In the genomic region with DNA sequence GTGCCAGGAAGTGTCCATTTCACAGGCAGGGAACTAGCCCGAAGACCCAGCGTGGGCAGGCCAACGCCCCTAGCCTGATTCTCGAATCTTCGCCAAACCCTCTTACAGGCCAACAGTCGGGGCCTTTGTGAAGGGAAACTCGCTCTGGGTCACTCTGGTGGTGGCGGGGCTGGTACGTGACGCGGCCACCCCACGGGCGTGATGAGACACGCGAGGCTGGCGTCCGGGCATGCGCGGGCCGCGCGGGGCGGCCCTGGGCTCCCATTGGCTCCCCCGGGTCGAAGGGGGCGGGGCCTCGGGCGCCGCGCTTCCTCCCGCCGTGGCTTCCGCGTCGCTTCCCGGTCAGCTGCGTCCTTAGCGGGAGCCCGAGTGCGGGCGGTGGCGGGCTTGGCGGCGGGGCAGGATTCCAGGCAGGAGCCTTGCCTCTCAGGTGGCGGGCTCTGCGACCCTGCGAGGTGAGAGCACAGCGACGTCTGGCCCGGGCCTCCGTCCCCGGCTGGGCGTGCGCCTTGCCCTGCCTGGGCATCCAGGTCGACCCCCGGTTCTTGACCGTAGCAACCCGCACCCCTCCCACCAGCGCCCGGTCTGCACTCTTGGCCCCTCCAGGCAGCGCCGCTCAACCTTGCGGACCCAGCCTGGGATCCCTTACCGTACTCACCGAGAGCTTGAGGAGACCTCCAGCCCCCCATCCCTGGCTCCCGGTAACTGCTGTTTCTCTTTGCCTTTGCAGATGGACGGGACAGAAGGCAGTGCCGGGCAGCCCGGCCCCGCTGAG, we compare ENCODE assay signal across 8 cellular contexts. TPM values are rescaled to one million over a fixed set of nuclear protein-coding genes. Genes with fewer than 3 reads are reported as not detected.
DNase-seq lines count a peak whose midpoint lies in the region; ATAC-seq and TF ChIP-seq lines count a peak whose summit lies in the region.

Gene FRMD8 (plus strand): TSS at position 331 of the 775 bp plus-strand sequence. CDS start 400 bp downstream, at position 731.

- H3K4me1 Mint-ChIP-seq in CD14-positive monocyte, result peaks cover 69% of the 10 kb centered on the region
- H3K4me1 Mint-ChIP-seq in T-helper 17 cell, result peaks cover 57% of the 10 kb centered on the region

- H3K27ac ChIP-seq in heart right ventricle, result peak within 1 kb of the TSS; percentile 64 to 99 (median 98)
- H3K27ac ChIP-seq in transverse colon, result peak within 1 kb of the TSS; percentile 88 to 98 (median 98)

- ATAC-seq in GM21737 (IDR thresholded peaks at IDR 0.05; ENCODE audit: unreplicated experiment), result peak; percentile 37
- ATAC-seq in T-helper 17 cell, result peak; percentile 68
- ATAC-seq in heart right ventricle, result peak; percentile 58 to 79 (median 71)

- no peaks in the 10 kb centered on the region for H3K27me3 Mint-ChIP-seq in CD14-positive monocyte (ENCODE audit: low read depth in 3 of 3)
- no peaks in the 10 kb centered on the region for H3K27me3 Mint-ChIP-seq in T-helper 17 cell

- H3K9me3 ChIP-seq in T-helper 17 cell (ENCODE audit: control insufficient read depth, low read length, poor library complexity, severe bottlenecking), result no peaks in the 10 kb centered on the region
- H3K9me3 ChIP-seq in heart right ventricle, result no peaks in the 10 kb centered on the region
- H3K9me3 ChIP-seq in transverse colon, result no peaks in the 10 kb centered on the region

- H3K9me3 Mint-ChIP-seq in CD14-positive monocyte, result peaks cover 0 to 2% (median 0%) of the 10 kb centered on the region in 7 donors

- DNase-seq in CD14-positive monocyte (ENCODE audit: low spot score) (peak; percentile 94), NCI-H1417 treated with DMSO at 0.1 percent for 48 hours (lab: John Stamatoyannopoulos, UW) (peak; percentile 43), T-helper 17 cell (peak; percentile 85 to 94 (median 89)), amniotic epithelial cell (ENCODE audit: low read depth) (peak; percentile 65), heart right ventricle (peak; percentile 93 to 95), posterior vena cava (ENCODE audit: low spot score) (peak; percentile 98), transverse colon (peak; percentile 95)

- intact Hi-C loops in CD14-positive monocyte (cut with micrococcal nuclease) (no loop called here), heart right ventricle (cut with DNase I) (no loop called here), posterior vena cava (cut with DNase I) (no loop called here), transverse colon (cut with DNase I; ENCODE audit: low total_unique reads) (no loop called here)

- TF ChIP-seq POLR2A in transverse colon (IDR thresholded peaks at IDR 0.05), result peak; percentile 94

- TF ChIP-seq CTCF in CD14-positive monocyte (IDR thresholded peaks at IDR 0.05) (no peak), heart right ventricle (IDR thresholded peaks at IDR 0.05) (no peak), transverse colon (IDR thresholded peaks at IDR 0.05) (no peak)

- peak within 1 kb of the TSS; percentile 91 to 94 for H3K4me3 Mint-ChIP-seq in CD14-positive monocyte
- H3K4me3 Mint-ChIP-seq in T-helper 17 cell, result peak within 1 kb of the TSS; percentile 96

- WGBS in heart right ventricle, 2 donors, result 1 to 4% methylated on average over 56 to 70 of the region's 70 CpGs
- 0 to 2% methylated on average over 8 to 35 of the region's 70 CpGs for WGBS in transverse colon (ENCODE audit: low coverage in 1 of 2), 2 donors

- TF ChIP-seq EP300 in transverse colon (IDR thresholded peaks at IDR 0.05; ENCODE audit: low read depth), result no peak

- H3K27ac Mint-ChIP-seq in CD14-positive monocyte, result peak within 1 kb of the TSS; percentile 90 to 100 (median 93)
- H3K27ac Mint-ChIP-seq in T-helper 17 cell, result peak within 1 kb of the TSS; percentile 100

- H3K4me1 ChIP-seq in heart right ventricle (peaks cover 30 to 96% (median 79%) of the 10 kb centered on the region in 9 donors), transverse colon (peaks cover 46 to 91% (median 71%) of the 10 kb centered on the region in 4 donors)

- H3K27me3 ChIP-seq in heart right ventricle (no peaks in the 10 kb centered on the region), transverse colon (no peaks in the 10 kb centered on the region)

- in situ Hi-C loops in transverse colon (cut with MboI; ENCODE audit: low pct_ligation_motif_present in 1 of 4, low pct_unique_long_range_greater_than_20kb in 1 of 4, low sequenced_read_pairs in 3 of 4), result no loop called here

- H3K4me3 ChIP-seq in heart right ventricle, result peak within 1 kb of the TSS; percentile 67 to 97 (median 89)
- H3K4me3 ChIP-seq in transverse colon, result peak within 1 kb of the TSS; percentile 72 to 87 (median 80)

- H3K36me3 ChIP-seq in heart right ventricle, result peaks cover 0 to 28% (median 0%) of the 10 kb centered on the region in 9 donors
- H3K36me3 ChIP-seq in transverse colon, result no peaks in the 10 kb centered on the region

- H3K36me3 Mint-ChIP-seq in CD14-positive monocyte (peaks cover 15 to 31% of the 10 kb centered on the region in 2 donors), T-helper 17 cell (ENCODE audit: low read depth) (no peaks in the 10 kb centered on the region)

RNA-seq across cellular contexts. Expression of gene FRMD8, which starts in this region (rescaled TPM):
- polyA plus RNA-seq in CD14-positive monocyte (10 to 100 TPM; 33.7 to 41.2 TPM), heart right ventricle (10 to 100 TPM in 1 of 2 donors, 1 to 10 TPM in 1; 9.9 to 12.9 TPM)
- total RNA-seq in T-helper 17 cell (10 to 100 TPM; 29.2 to 37.5 TPM), heart right ventricle (10 to 100 TPM in 6 of 10 donors, 1 to 10 TPM in 4; 6.0 to 16.9 (median 12.2) TPM), posterior vena cava (10 to 100 TPM; 19.0 to 20.7 TPM), transverse colon (100 to 1,000 TPM in 3 of 4 donors, 10 to 100 TPM in 1; 64.3 to 164 (median 128) TPM)

Comparison
In these comparisons a context has a peak if more than half of its experiments do, and no peak if none do; other contexts are left out.
1. Peak in every context shown above with its lines: DNase-seq, ATAC-seq, H3K4me3 ChIP-seq and H3K27ac ChIP-seq.
2. DNase-seq: peak in every context shown above with its lines; median percentile 98 in posterior vena cava; 95 in transverse colon; 94 in CD14-positive monocyte; 94 in heart right ventricle; 89 in T-helper 17 cell; 65 in amniotic epithelial cell; 43 in NCI-H1417 treated with DMSO at 0.1 percent for 48 hours.